In the genomic region with DNA sequence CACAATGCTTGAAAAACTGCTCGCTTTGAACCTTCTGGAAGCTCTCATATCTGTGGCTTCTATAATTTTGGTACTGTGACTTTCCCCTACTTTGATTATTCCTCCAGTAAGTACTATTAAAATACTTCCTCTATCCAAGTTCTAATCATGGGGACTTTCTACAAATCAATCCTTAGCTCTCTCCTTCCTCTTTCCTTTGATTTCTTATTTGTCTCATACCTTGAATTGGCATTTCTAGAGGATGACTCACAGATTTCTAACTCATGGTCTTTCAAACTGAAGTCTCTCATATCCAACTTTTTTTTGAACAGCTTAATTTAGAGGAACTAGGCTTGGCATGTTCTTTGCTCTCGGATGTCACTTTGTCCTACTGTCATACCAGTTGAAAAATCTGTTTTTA, we compare ENCODE assay signal across 25 cellular contexts.
DNase-seq lines count a peak whose midpoint lies in the region; ATAC-seq, FAIRE-seq and TF ChIP-seq lines count a peak whose summit lies in the region.
"Had no signal": no experiment of that assay in that cellular context is flagged by ENCODE, and none has a peak within 500 bp of the region (broad histone marks: within the 10 kb centered on the region; RNA-seq: fewer than 3 reads in every experiment).

No MANE protein-coding gene starts in this region.

- H3K4me2 ChIP-seq in SK-N-SH, result no peak overlapping the region

- no peak for TF ChIP-seq EP300 in SK-N-SH (IDR thresholded peaks at IDR 0.05; ENCODE audit: borderline replicate concordance in 1 of 2, low read depth in 1 of 2, low read length in 1 of 2)

- ATAC-seq in SK-N-SH treated with all-trans-retinoic acid at 6 μM for 48 hours, result no peak
- peak; percentile 74 for ATAC-seq in foreskin keratinocyte
- no peak for ATAC-seq in GM18519 (IDR thresholded peaks at IDR 0.05; ENCODE audit: low FRiP score, unreplicated experiment)
- ATAC-seq: activated CD8-positive, alpha-beta memory T cell treated with anti-CD3 and anti-CD28 coated beads, Interleukin-2, amount 10 ng/mL, durations not matched to agents 7 days and 5 days; activated naive CD4-positive, alpha-beta T cell treated with anti-CD3 and anti-CD28 coated beads, Interleukin-2, amount 50 U/mL, for 72 hours; gastroesophageal sphincter; K562; left cardiac atrium had no signal

- no peaks in the 10 kb centered on the region for H3K79me2 ChIP-seq in SK-N-SH (ENCODE audit: insufficient read depth)

- WGBS in SK-N-SH (ENCODE audit: low lambda C conversion rate), result 94% methylated on average over 2 of the region's 2 CpGs

- no peaks in the 10 kb centered on the region for H3F3A ChIP-seq in SK-N-SH (replicated peaks; ENCODE audit: insufficient read depth)

- DNase-seq in SK-N-SH (no peak), RWPE1 (ENCODE audit: low spot score) (peak; percentile 6), foreskin keratinocyte (peak; percentile 20 to 54), urothelium cell line (ENCODE audit: low spot score) (peak; percentile 11), GM12892 (ENCODE audit: insufficient read length) (no peak)
- DNase-seq in activated T-cell treated with anti-CD3 and anti-CD28 coated beads, Interleukin-2, amount 50 U/mL, for 48 hours, result no peak
- DNase-seq: activated CD4-positive, alpha-beta T cell treated with anti-CD3 and anti-CD28 coated beads for 48 hours; activated CD8-positive, alpha-beta memory T cell treated with anti-CD3 and anti-CD28 coated beads, Interleukin-2, amount 10 ng/mL, durations not matched to agents 7 days and 5 days; Caco-2; effector memory CD4-positive, alpha-beta T cell; esophagus squamous epithelium; left cardiac atrium; naive B cell; NCI-H1048; NCI-H187 treated with DMSO at 0.1 percent for 48 hours; NCI-H748 treated with DMSO at 0.1 percent for 48 hours had no signal

- no peak for TF ChIP-seq POLR2A in GM12892 (IDR thresholded peaks at IDR 0.05; ENCODE audit: low read depth, low read length)

- H3K9ac ChIP-seq in SK-N-SH, result no peak overlapping the region

- no peak overlapping the region for H2AFZ ChIP-seq in SK-N-SH (ENCODE audit: low read depth)

- no peak for TF ChIP-seq CTCF in SK-N-SH (IDR thresholded peaks at IDR 0.05)
- no peak for TF ChIP-seq CTCF in RWPE1 (conservative IDR thresholded peaks at IDR 0.05; ENCODE audit: low read depth)
- no peak for TF ChIP-seq CTCF in foreskin keratinocyte (conservative IDR thresholded peaks at IDR 0.05)

- no peak for TF ChIP-seq RAD21 in SK-N-SH (IDR thresholded peaks at IDR 0.05; ENCODE audit: low read length)

- FAIRE-seq in urothelium cell line (lab: Jason Lieb, UNC) (no peak), GM12892 (lab: Jason Lieb, UNC) (no peak)
- FAIRE-seq: H1, K562 had no signal

- no peaks in the 10 kb centered on the region for H4K20me1 ChIP-seq in SK-N-SH (ENCODE audit: insufficient read depth)

- H3K27ac ChIP-seq in SK-N-SH (ENCODE audit: low read depth in 2 of 2, low read length in 1 of 2) (no peak overlapping the region), RWPE1 (no peak overlapping the region), foreskin keratinocyte (no peak overlapping the region)
- H3K27ac ChIP-seq: ascending aorta, esophagus squamous epithelium, gastroesophageal sphincter, right atrium auricular region, SJSA1 had no signal

- H3K36me3 ChIP-seq in SK-N-SH (replicated peaks in 1 of 2; ENCODE audit: control insufficient read depth in 1 of 2, insufficient read depth in 2 of 2, low read length in 1 of 2), result no peaks in the 10 kb centered on the region
- H3K36me3 ChIP-seq: ascending aorta, esophagus squamous epithelium, gastroesophageal sphincter, right atrium auricular region, SJSA1 had no signal

- H3K27me3 ChIP-seq in SK-N-SH (ENCODE audit: insufficient read depth), result no peaks in the 10 kb centered on the region
- no peaks in the 10 kb centered on the region for H3K27me3 ChIP-seq in foreskin keratinocyte
- H3K27me3 ChIP-seq: ascending aorta, esophagus squamous epithelium, gastroesophageal sphincter, right atrium auricular region, SJSA1 had no signal

- POLR2A ChIA-PET in SK-N-SH (lab: Yijun Ruan, JAX) (no interaction called here), RWPE1 (lab: Yijun Ruan, JAX; ENCODE audit: low non-redundant PET) (no interaction called here)

- no peaks in the 10 kb centered on the region for H3K9me3 ChIP-seq in SK-N-SH
- H3K9me3 ChIP-seq: ascending aorta, Caco-2, esophagus squamous epithelium, gastroesophageal sphincter, right atrium auricular region, SJSA1 had no signal

- H3K4me1 ChIP-seq in SK-N-SH (ENCODE audit: control insufficient read depth in 1 of 2, insufficient read depth in 2 of 2, low read depth in 1 of 2, low read length in 1 of 2) (peaks cover 0 to 1% of the 10 kb centered on the region in 2 experiments; a peak in 1 of 4 replicates), foreskin keratinocyte (peaks cover 12% of the 10 kb centered on the region)
- H3K4me1 ChIP-seq: Caco-2, esophagus squamous epithelium, gastroesophageal sphincter, right atrium auricular region, SJSA1 had no signal

- no peak overlapping the region for H3K4me3 ChIP-seq in SK-N-SH (ENCODE audit: low read depth in 2 of 2, low read length in 1 of 2)
- H3K4me3 ChIP-seq: ascending aorta, esophagus squamous epithelium, gastroesophageal sphincter, K562, right atrium auricular region, SJSA1 had no signal

- CTCF ChIA-PET in SK-N-SH (lab: Yijun Ruan, JAX), result no interaction called here
- CTCF ChIA-PET in RWPE1 (lab: Yijun Ruan, JAX), result interaction anchor here (0.6 kb wide), 2 partner anchors 468 to 907 kb away, joined by 3 to 5 read pairs; no protein-coding TSS in a partner anchor

- no peaks in the 10 kb centered on the region for H3K9me2 ChIP-seq in SK-N-SH

TF ChIP-seq in SK-N-SH, 30 proteins besides CTCF, POLR2A, EP300 and RAD21:
- TF ChIP-seq MXI1 (IDR thresholded peaks at IDR 0.05; ENCODE audit: low read depth, low read length) (no peak), FOSL2 (IDR thresholded peaks at IDR 0.05; ENCODE audit: borderline replicate concordance, low read depth) (peak; percentile 27; the same call in 1 of the 2 replicates)

TF ChIP-seq in SK-N-SH treated with all-trans-retinoic acid at 6 μM for 48 hours, 23 proteins besides CTCF, POLR2A, EP300 and RAD21:
- TF ChIP-seq ISL1 (CRISPR knock-in tag; IDR thresholded peaks at IDR 0.05) (no peak), ARNTL (CRISPR knock-in tag; IDR thresholded peaks at IDR 0.05; ENCODE audit: borderline replicate concordance, low read depth) (no peak), POU6F1 (CRISPR knock-in tag; IDR thresholded peaks at IDR 0.05; ENCODE audit: borderline replicate concordance, low read depth) (no peak), SNAI2 (CRISPR knock-in tag; IDR thresholded peaks at IDR 0.05) (no peak)

Comparison
In these comparisons a context has a peak if more than half of its experiments do, and no peak if none do; other contexts are left out.
1. DNase-seq: peak in RWPE1 (single experiment), foreskin keratinocyte (2 of 2) and urothelium cell line (single experiment); none in SK-N-SH (single experiment), GM12892 (single experiment) and activated T-cell treated with anti-CD3 and anti-CD28 coated beads, Interleukin-2, amount 50 U/mL, for 48 hours (0 of 2).